Comparison of ENCODE assay signal across 13 cellular contexts in genomic region chr2:130756721-130757195, GRCh38. TPM values are rescaled to one million over a fixed set of nuclear protein-coding genes. Genes with fewer than 3 reads are reported as not detected.
A peak's percentile ranks its signal among the peaks of the same experiment; 100 is the strongest.
DNase-seq lines count a peak whose midpoint lies in the region; ATAC-seq and TF ChIP-seq lines count a peak whose summit lies in the region.
"Had no signal": no experiment of that assay in that cellular context is flagged by ENCODE, and none has a peak within 500 bp of the region (broad histone marks: within the 10 kb centered on the region; RNA-seq: fewer than 3 reads in every experiment).

No MANE protein-coding gene starts in this region.

- peaks cover 0 to 6% (median 0%) of the 10 kb centered on the region in 7 donors for H3K9me3 Mint-ChIP-seq in naive B cell

- peaks cover 8 to 16% (median 10%) of the 10 kb centered on the region in 3 donors for H3K4me1 Mint-ChIP-seq in naive B cell
- H3K4me1 Mint-ChIP-seq: CD14-positive monocyte had no signal

- H4K20me1 ChIP-seq in BLaER1 = peaks cover 11% of the 10 kb centered on the region

- H3K4me3 ChIP-seq in BLaER1 = no peak overlapping the region
- no peak overlapping the region for H3K4me3 ChIP-seq in HEK293 (ENCODE audit: low read depth, low read length)
- no peak overlapping the region for H3K4me3 ChIP-seq in ascending aorta
- H3K4me3 ChIP-seq: SJSA1 had no signal

- H3K27ac ChIP-seq in BLaER1 (no peak overlapping the region), HEK293 (ENCODE audit: extremely low read depth, low read depth, low read length) (no peak overlapping the region), ascending aorta (no peak overlapping the region), RWPE1 (no peak overlapping the region)
- H3K27ac ChIP-seq: SJSA1 had no signal

- intact Hi-C loops in ascending aorta (cut with DNase I) = no loop called here

- H3K9me3 ChIP-seq in BLaER1 (no peaks in the 10 kb centered on the region), HEK293 (ENCODE audit: control insufficient read depth, insufficient read depth, low read depth, low read length) (no peaks in the 10 kb centered on the region), ascending aorta (no peaks in the 10 kb centered on the region)
- H3K9me3 ChIP-seq: SJSA1 had no signal

- H3K27ac Mint-ChIP-seq in naive B cell = peak overlapping the region in 1 of 6 donors; percentile 68

- H3K36me3 ChIP-seq in BLaER1 (no peaks in the 10 kb centered on the region), HEK293 (ENCODE audit: control insufficient read depth in 2 of 2, insufficient read depth in 1 of 2, low read length in 2 of 2) (no peaks in the 10 kb centered on the region), ascending aorta (no peaks in the 10 kb centered on the region)
- H3K36me3 ChIP-seq: SJSA1 had no signal

- no peaks in the 10 kb centered on the region for H3K36me3 Mint-ChIP-seq in naive B cell
- H3K36me3 Mint-ChIP-seq: CD14-positive monocyte had no signal

- TF ChIP-seq CTCF in HEK293 (tag by site-specific recombination; IDR thresholded peaks at IDR 0.05) (no peak), ascending aorta (IDR thresholded peaks at IDR 0.05) (no peak), RWPE1 (conservative IDR thresholded peaks at IDR 0.05; ENCODE audit: low read depth) (no peak)

- peak; percentile 39 for DNase-seq in cerebellar cortex (ENCODE audit: low spot score)
- no peak for DNase-seq in naive B cell
- DNase-seq in ascending aorta (ENCODE audit: low spot score in 2 of 2) = no peak
- DNase-seq in RWPE1 (ENCODE audit: low spot score) = no peak
- no peak for DNase-seq in NCI-H2196 treated with DMSO at 0.1 percent for 48 hours (lab: John Stamatoyannopoulos, UW; ENCODE audit: unreplicated experiment)
- DNase-seq: activated effector memory CD4-positive, alpha-beta T cell treated with Interleukin-2 at 50 U/mL for 16 hours; NK-92 treated with Interleukin-12 subunit alpha and Interleukin-12 subunit beta, amount 100 ng/mL, for 24 hours had no signal

- H3K4me2 ChIP-seq in BLaER1 = peak overlapping the region; percentile 95

- H3K4me1 ChIP-seq in BLaER1 = peaks cover 9% of the 10 kb centered on the region
- peaks cover 4% of the 10 kb centered on the region; the same call in 1 of the 2 replicates for H3K4me1 ChIP-seq in HEK293 (ENCODE audit: control insufficient read depth, insufficient read depth, low read length)
- H3K4me1 ChIP-seq in ascending aorta = no peaks in the 10 kb centered on the region
- H3K4me1 ChIP-seq: SJSA1 had no signal

- no peak overlapping the region for H3K9ac ChIP-seq in BLaER1

- ATAC-seq in naive B cell (ENCODE audit: low read depth in 2 of 2) = no peak
- ATAC-seq in HG03439 (IDR thresholded peaks at IDR 0.05; ENCODE audit: unreplicated experiment) = no peak

- H3K4me3 Mint-ChIP-seq in naive B cell = peak overlapping the region in 6 of 8 donors; percentile 15 to 87 (median 56)

- CTCF ChIA-PET in HEK293 (lab: Yijun Ruan, JAX) = no interaction called here
- CTCF ChIA-PET in RWPE1 (lab: Yijun Ruan, JAX) = interaction anchor here (0.6 to 1.0 kb wide), 2 partner anchors 11 to 378 kb away, joined by 3 read pairs; no protein-coding TSS in a partner anchor

- H3K27me3 ChIP-seq in BLaER1 (peaks cover 36% of the 10 kb centered on the region), ascending aorta (peaks cover 11% of the 10 kb centered on the region)

- POLR2A ChIA-PET in HEK293 (lab: Yijun Ruan, JAX) = no interaction called here
- POLR2A ChIA-PET in RWPE1 (lab: Yijun Ruan, JAX; ENCODE audit: low non-redundant PET) = no interaction called here

- H3K27me3 Mint-ChIP-seq in naive B cell = peaks cover 52 to 66% (median 61%) of the 10 kb centered on the region in 3 donors

TF ChIP-seq in HEK293, 187 proteins besides CTCF, POLR2A, EP300 and RAD21:
- TF ChIP-seq ZNF335 (tag by site-specific recombination; conservative IDR thresholded peaks at IDR 0.05) (0 out of 2 replicates have a peak, but pooled peaks have one; percentile 7), ZNF433 (tag by site-specific recombination; IDR thresholded peaks at IDR 0.05; ENCODE audit: low read depth) (no peak)
TF ChIP-seq in HEK293: peak in this region for 1.

RNA-seq across cellular contexts. Expression of gene AMER3, which starts 1.4 kb away (rescaled TPM):
- polyA plus RNA-seq in naive B cell (ENCODE audit: low read depth in 6 of 6) = not detected
- total RNA-seq in ascending aorta = not detected
- total RNA-seq: omental fat pad, SJSA1 had no signal
- polyA plus RNA-seq: CD14-positive monocyte had no signal

RNA-seq across cellular contexts. Expression of gene GPR148, which starts 27.9 kb away (rescaled TPM):
- not detected for polyA plus RNA-seq in naive B cell (ENCODE audit: low read depth in 6 of 6)
- total RNA-seq in ascending aorta = not detected
- total RNA-seq: omental fat pad, SJSA1 had no signal
- polyA plus RNA-seq: CD14-positive monocyte had no signal
